Comparison of ENCODE assay signal across 8 cellular contexts in genomic region chr3:58492385-58492970, GRCh38. TPM values are rescaled to one million over a fixed set of nuclear protein-coding genes. Genes with fewer than 3 reads are reported as not detected.
DNase-seq lines count a peak whose midpoint lies in the region; ATAC-seq and TF ChIP-seq lines count a peak whose summit lies in the region.

No MANE protein-coding gene starts in this region.

- CTCF ChIA-PET in AG04450 (lab: Charles Lee): interaction anchor here (0.6 to 2.7 kb wide), 18 partner anchors 10 to 187 kb away, joined by 3 to 16 read pairs (median 4); partner anchors contain the start of genes HTD2 and RPP14

- no peaks in the 10 kb centered on the region for H3K9me3 ChIP-seq in AG04450 (ENCODE audit: control insufficient read depth, insufficient read depth, low read length)

- POLR2A ChIA-PET in AG04450 (lab: Yijun Ruan, JAX): no interaction called here

- peak overlapping the region; percentile 83 to 89 for H3K4me3 Mint-ChIP-seq in stimulated activated naive B cell treated with anti-CD40 and anti-IgM and Interleukin-4, amounts not matched to agents 10 μg/mL and 1 μg/mL and 100 μg/mL, for 72 hours

- H3K27me3 Mint-ChIP-seq in stimulated activated naive B cell treated with anti-CD40 and anti-IgM and Interleukin-4, amounts not matched to agents 10 μg/mL and 1 μg/mL and 100 μg/mL, for 72 hours: peaks cover 10% of the 10 kb centered on the region in 2 donors

- no peak for DNase-seq in AG04450 (ENCODE audit: low read depth, low spot score)
- peak; percentile 10 to 41 for DNase-seq in NCI-H526 (lab: John Stamatoyannopoulos, UW)
- DNase-seq in astrocyte of the cerebellum (ENCODE audit: low read depth): no peak
- DNase-seq in stimulated activated naive B cell treated with anti-CD40 and anti-IgM and Interleukin-4, amounts not matched to agents 10 μg/mL and 1 μg/mL and 100 μg/mL, for 72 hours: peak; percentile 18
- no peak for DNase-seq in KBM-7

- H3K27ac ChIP-seq in AG04450 (ENCODE audit: low read depth, low read length) (no peak overlapping the region), layer of hippocampus (ENCODE audit: low read depth, low read length) (peak overlapping the region; percentile 76)

- in situ Hi-C loops in astrocyte of the cerebellum (cut with HindIII; ENCODE audit: low sequenced_read_pairs): no loop called here
- in situ Hi-C loops in KBM-7 (cut with MboI; ENCODE audit: low pct_unique_long_range_greater_than_20kb, low sequenced_read_pairs): no loop called here

- H3K27me3 ChIP-seq in AG04450 (ENCODE audit: control insufficient read depth, insufficient read depth, low read length) (no peaks in the 10 kb centered on the region), layer of hippocampus (ENCODE audit: control insufficient read depth, insufficient read depth, low read length) (no peaks in the 10 kb centered on the region)

- peak overlapping the region; percentile 32 for H3K27ac Mint-ChIP-seq in stimulated activated naive B cell treated with anti-CD40 and anti-IgM and Interleukin-4, amounts not matched to agents 10 μg/mL and 1 μg/mL and 100 μg/mL, for 72 hours

- H3K36me3 Mint-ChIP-seq in stimulated activated naive B cell treated with anti-CD40 and anti-IgM and Interleukin-4, amounts not matched to agents 10 μg/mL and 1 μg/mL and 100 μg/mL, for 72 hours: peaks cover 0 to 3% of the 10 kb centered on the region in 2 donors

- H3K9me3 Mint-ChIP-seq in stimulated activated naive B cell treated with anti-CD40 and anti-IgM and Interleukin-4, amounts not matched to agents 10 μg/mL and 1 μg/mL and 100 μg/mL, for 72 hours: no peaks in the 10 kb centered on the region

- TF ChIP-seq CTCF in AG04450 (IDR thresholded peaks at IDR 0.05; ENCODE audit: low read depth, low read length) (no peak), astrocyte of the cerebellum (IDR thresholded peaks at IDR 0.05; ENCODE audit: low read depth, low read length, missing control alignments) (no peak)

- H3K4me3 ChIP-seq in AG04450 (ENCODE audit: low read depth, low read length) (peak overlapping the region; percentile 84), astrocyte of the cerebellum (ENCODE audit: low read depth, low read length) (peak overlapping the region; percentile 63)

- peaks cover 28 to 56% of the 10 kb centered on the region in 2 donors for H3K4me1 Mint-ChIP-seq in stimulated activated naive B cell treated with anti-CD40 and anti-IgM and Interleukin-4, amounts not matched to agents 10 μg/mL and 1 μg/mL and 100 μg/mL, for 72 hours

- ATAC-seq in GM18858 (IDR thresholded peaks at IDR 0.05; ENCODE audit: unreplicated experiment) (peak; percentile 15), HG03196 (IDR thresholded peaks at IDR 0.05; ENCODE audit: unreplicated experiment) (no peak)
- ATAC-seq in stimulated activated naive B cell treated with anti-CD40 and anti-IgM and Interleukin-4, amounts not matched to agents 10 μg/mL and 1 μg/mL and 100 μg/mL, for 72 hours (replicated peaks): peak; percentile 27 to 35

RNA-seq across cellular contexts. Expression of gene KCTD6, which starts 0.6 kb away (rescaled TPM):
- polyA plus RNA-seq in AG04450 (2011; rRNA removed): 9.6 and 13.7 TPM in 2 replicates
- 6.2 and 8.1 TPM in 2 replicates for polyA minus RNA-seq in AG04450 (2011; rRNA and poly(A)+ RNA removed)

RNA-seq across cellular contexts. Expression of gene ACOX2, which starts 44.5 kb away (rescaled TPM):
- 27.8 and 30.8 TPM in 2 replicates for polyA plus RNA-seq in AG04450 (2011; rRNA removed)
- 29.7 and 40.5 TPM in 2 replicates for polyA minus RNA-seq in AG04450 (2011; rRNA and poly(A)+ RNA removed)

RNA-seq across cellular contexts. Expression of gene PDHB, which starts 58.8 kb away (rescaled TPM):
- polyA plus RNA-seq in AG04450 (2011; rRNA removed): 85.9 and 109 TPM in 2 replicates
- polyA minus RNA-seq in AG04450 (2011; rRNA and poly(A)+ RNA removed): 31.4 and 40.9 TPM in 2 replicates

Comparison
In these comparisons a context has a peak if more than half of its experiments do, and no peak if none do; other contexts are left out.
1. DNase-seq: peak in NCI-H526 (2 of 2) and stimulated activated naive B cell treated with anti-CD40 and anti-IgM and Interleukin-4, amounts not matched to agents 10 μg/mL and 1 μg/mL and 100 μg/mL, for 72 hours (single experiment); none in AG04450 (single experiment), astrocyte of the cerebellum (single experiment) and KBM-7 (single experiment).